In genomic region chr20:23445596-23446217, GRCh38 we compare ENCODE assay signal across 15 cellular contexts. TPM values are rescaled to one million over a fixed set of nuclear protein-coding genes. Genes with fewer than 3 reads are reported as not detected.
DNase-seq lines count a peak whose midpoint lies in the region; ATAC-seq and TF ChIP-seq lines count a peak whose summit lies in the region.
"Had no signal": no experiment of that assay in that cellular context is flagged by ENCODE, and none has a peak within 500 bp of the region (broad histone marks: within the 10 kb centered on the region; RNA-seq: fewer than 3 reads in every experiment).

No MANE protein-coding gene starts in this region.

- ATAC-seq in GM21423 (IDR thresholded peaks at IDR 0.05; ENCODE audit: unreplicated experiment) = no peak
- ATAC-seq: natural killer cell had no signal

- no peak overlapping the region for H2AFZ ChIP-seq in osteoblast (ENCODE audit: low read length)

- H3K27ac ChIP-seq in osteoblast (ENCODE audit: low read depth, low read length) (peak overlapping the region; percentile 9), coronary artery (no peak overlapping the region)
- H3K27ac ChIP-seq: cardiac muscle cell had no signal

- H3K4me2 ChIP-seq in osteoblast (ENCODE audit: insufficient read depth, low read length) = peak overlapping the region; percentile 5

- H3K9me3 ChIP-seq in osteoblast (ENCODE audit: low read depth, low read length) = no peaks in the 10 kb centered on the region
- H3K9me3 ChIP-seq: Caco-2, esophagus squamous epithelium, HAP-1 had no signal

- H3K36me3 ChIP-seq in osteoblast (ENCODE audit: insufficient read depth, low read length) = no peaks in the 10 kb centered on the region
- H3K36me3 ChIP-seq: cardiac muscle cell, esophagus squamous epithelium, HAP-1 had no signal

- no peaks in the 10 kb centered on the region for H4K20me1 ChIP-seq in osteoblast (ENCODE audit: insufficient read depth, low read length)

- no peak overlapping the region for H3K4me3 ChIP-seq in epithelial cell of proximal tubule (ENCODE audit: low read depth, low read length)
- no peak overlapping the region for H3K4me3 ChIP-seq in osteoblast (ENCODE audit: insufficient read depth, low read length)
- no peak overlapping the region for H3K4me3 ChIP-seq in coronary artery
- H3K4me3 ChIP-seq: cardiac muscle cell, esophagus squamous epithelium, HAP-1 had no signal

- no peaks in the 10 kb centered on the region for H3K79me2 ChIP-seq in osteoblast (ENCODE audit: insufficient read depth, low read length)

- peaks cover 12% of the 10 kb centered on the region for H3K4me1 ChIP-seq in osteoblast (ENCODE audit: insufficient read depth, low read length)
- H3K4me1 ChIP-seq: Caco-2, HAP-1 had no signal

- no peaks in the 10 kb centered on the region for H3K27me3 ChIP-seq in osteoblast (ENCODE audit: insufficient read depth, low read length)
- H3K27me3 ChIP-seq: cardiac muscle cell, esophagus squamous epithelium had no signal

- peak; percentile 16 for DNase-seq in ELF-1 (ENCODE audit: low read depth, low spot score)
- peak; percentile 89 for DNase-seq in RKO (ENCODE audit: low spot score)
- peak; percentile 63 for DNase-seq in epithelial cell of proximal tubule (ENCODE audit: low read depth)
- peak; percentile 96 for DNase-seq in osteoblast (ENCODE audit: insufficient read length, low spot score, missing footprints)
- DNase-seq in coronary artery (ENCODE audit: low spot score) = no peak
- no peak for DNase-seq in C1 segment of cervical spinal cord (lab: John Stamatoyannopoulos, UW)
- no peak for DNase-seq in ureter (ENCODE audit: low spot score)
- DNase-seq: activated T-cell treated with anti-CD3 and anti-CD28 coated beads, Interleukin-2, amount 50 U/mL, for 72 hours; Caco-2; esophagus squamous epithelium; kidney; natural killer cell had no signal

- no peak for TF ChIP-seq CTCF in epithelial cell of proximal tubule (conservative IDR thresholded peaks at IDR 0.05; ENCODE audit: low read depth, low read length)
- TF ChIP-seq CTCF in osteoblast (IDR thresholded peaks at IDR 0.05; ENCODE audit: extremely low read depth, low read depth, low read length) = no peak
- TF ChIP-seq CTCF in coronary artery (IDR thresholded peaks at IDR 0.05) = no peak

RNA-seq across cellular contexts. Expression of gene CSTL1, which starts 6.2 kb away (rescaled TPM):
- not detected in 2 replicates for total RNA-seq in epithelial cell of proximal tubule
- total RNA-seq in osteoblast = 0.59 TPM in 1 of 2 replicates, not detected in the other
- total RNA-seq in ureter = not detected
- total RNA-seq: activated T-cell treated with anti-CD3 and anti-CD28 coated beads, Interleukin-2, amount 50 U/mL, for 72 hours; cardiac muscle cell; esophagus squamous epithelium; kidney; natural killer cell had no signal

RNA-seq across cellular contexts. Expression of gene CST11, which starts 7.0 kb away (rescaled TPM):
- total RNA-seq in epithelial cell of proximal tubule = not detected in 2 replicates
- total RNA-seq in osteoblast = not detected in 2 replicates
- total RNA-seq in ureter = not detected
- total RNA-seq: activated T-cell treated with anti-CD3 and anti-CD28 coated beads, Interleukin-2, amount 50 U/mL, for 72 hours; Caco-2; cardiac muscle cell; esophagus squamous epithelium; kidney; natural killer cell had no signal

RNA-seq across cellular contexts. Expression of gene NAPB, which starts 24.4 kb away (rescaled TPM):
- total RNA-seq in epithelial cell of proximal tubule (3.3 and 3.8 TPM in 2 replicates), osteoblast (9.4 and 14.1 TPM in 2 replicates), ureter (14.6 TPM)

RNA-seq across cellular contexts. Expression of gene CST8, which starts 45.2 kb away (rescaled TPM):
- not detected in 2 replicates for total RNA-seq in epithelial cell of proximal tubule
- total RNA-seq in osteoblast = not detected in 2 replicates
- not detected for total RNA-seq in ureter
- total RNA-seq: activated T-cell treated with anti-CD3 and anti-CD28 coated beads, Interleukin-2, amount 50 U/mL, for 72 hours; Caco-2; cardiac muscle cell; esophagus squamous epithelium; kidney; natural killer cell had no signal

Comparison
In these comparisons a context has a peak if more than half of its experiments do, and no peak if none do; other contexts are left out.
1. DNase-seq: peak in ELF-1 (single experiment), RKO (single experiment), epithelial cell of proximal tubule (single experiment) and osteoblast (single experiment); none in coronary artery (single experiment), C1 segment of cervical spinal cord (0 of 14) and ureter (single experiment).